Comparison of ENCODE assay signal across 1 cellular context in the genomic region with DNA sequence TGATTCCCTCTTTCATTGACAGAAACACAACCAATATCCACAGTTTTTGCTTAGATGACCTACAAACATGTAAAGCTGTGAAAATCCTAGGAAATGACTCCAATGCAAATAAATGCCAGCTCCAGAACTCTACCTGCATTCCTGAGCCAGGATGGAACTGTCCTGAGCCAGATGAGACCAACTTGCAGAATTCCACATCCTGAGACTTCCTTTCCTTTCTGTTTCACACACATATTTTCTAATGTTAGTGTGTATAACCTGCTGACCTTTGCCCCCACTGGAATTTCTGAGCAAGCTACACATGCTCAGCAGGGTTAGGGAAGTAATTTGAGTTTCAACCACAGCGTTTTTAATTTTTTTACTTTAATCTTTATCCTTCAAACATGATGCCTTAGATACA.
TF ChIP-seq lines count a peak whose summit lies in the region.

No MANE protein-coding gene starts in this region.

TF ChIP-seq in HepG2, 621 proteins besides CTCF, POLR2A, EP300 and RAD21 (continued from another document and continues in another):
- TF ChIP-seq, protein P1, sequence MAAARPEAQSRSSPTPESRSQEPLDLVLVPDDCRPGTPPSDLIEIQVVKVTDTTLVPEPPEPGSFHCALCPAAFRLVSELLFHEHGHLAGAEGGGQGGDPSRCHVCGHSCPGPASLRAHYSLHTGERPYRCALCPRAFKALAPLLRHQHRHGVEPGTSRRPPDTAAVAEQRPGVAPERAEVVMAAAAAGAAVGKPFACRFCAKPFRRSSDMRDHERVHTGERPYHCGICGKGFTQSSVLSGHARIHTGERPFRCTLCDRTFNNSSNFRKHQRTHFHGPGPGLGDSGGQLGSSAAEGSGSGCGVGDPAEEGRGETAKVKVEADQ (CRISPR knock-in tag; IDR thresholded peaks at IDR 0.05; ENCODE audit: borderline replicate concordance), result no peak
- TF ChIP-seq, protein P2, sequence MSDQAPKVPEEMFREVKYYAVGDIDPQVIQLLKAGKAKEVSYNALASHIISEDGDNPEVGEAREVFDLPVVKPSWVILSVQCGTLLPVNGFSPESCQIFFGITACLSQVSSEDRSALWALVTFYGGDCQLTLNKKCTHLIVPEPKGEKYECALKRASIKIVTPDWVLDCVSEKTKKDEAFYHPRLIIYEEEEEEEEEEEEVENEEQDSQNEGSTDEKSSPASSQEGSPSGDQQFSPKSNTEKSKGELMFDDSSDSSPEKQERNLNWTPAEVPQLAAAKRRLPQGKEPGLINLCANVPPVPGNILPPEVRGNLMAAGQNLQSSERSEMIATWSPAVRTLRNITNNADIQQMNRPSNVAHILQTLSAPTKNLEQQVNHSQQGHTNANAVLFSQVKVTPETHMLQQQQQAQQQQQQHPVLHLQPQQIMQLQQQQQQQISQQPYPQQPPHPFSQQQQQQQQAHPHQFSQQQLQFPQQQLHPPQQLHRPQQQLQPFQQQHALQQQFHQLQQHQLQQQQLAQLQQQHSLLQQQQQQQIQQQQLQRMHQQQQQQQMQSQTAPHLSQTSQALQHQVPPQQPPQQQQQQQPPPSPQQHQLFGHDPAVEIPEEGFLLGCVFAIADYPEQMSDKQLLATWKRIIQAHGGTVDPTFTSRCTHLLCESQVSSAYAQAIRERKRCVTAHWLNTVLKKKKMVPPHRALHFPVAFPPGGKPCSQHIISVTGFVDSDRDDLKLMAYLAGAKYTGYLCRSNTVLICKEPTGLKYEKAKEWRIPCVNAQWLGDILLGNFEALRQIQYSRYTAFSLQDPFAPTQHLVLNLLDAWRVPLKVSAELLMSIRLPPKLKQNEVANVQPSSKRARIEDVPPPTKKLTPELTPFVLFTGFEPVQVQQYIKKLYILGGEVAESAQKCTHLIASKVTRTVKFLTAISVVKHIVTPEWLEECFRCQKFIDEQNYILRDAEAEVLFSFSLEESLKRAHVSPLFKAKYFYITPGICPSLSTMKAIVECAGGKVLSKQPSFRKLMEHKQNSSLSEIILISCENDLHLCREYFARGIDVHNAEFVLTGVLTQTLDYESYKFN (CRISPR knock-in tag; conservative IDR thresholded peaks at IDR 0.05), result peak; percentile 64
- TF ChIP-seq, protein P3, sequence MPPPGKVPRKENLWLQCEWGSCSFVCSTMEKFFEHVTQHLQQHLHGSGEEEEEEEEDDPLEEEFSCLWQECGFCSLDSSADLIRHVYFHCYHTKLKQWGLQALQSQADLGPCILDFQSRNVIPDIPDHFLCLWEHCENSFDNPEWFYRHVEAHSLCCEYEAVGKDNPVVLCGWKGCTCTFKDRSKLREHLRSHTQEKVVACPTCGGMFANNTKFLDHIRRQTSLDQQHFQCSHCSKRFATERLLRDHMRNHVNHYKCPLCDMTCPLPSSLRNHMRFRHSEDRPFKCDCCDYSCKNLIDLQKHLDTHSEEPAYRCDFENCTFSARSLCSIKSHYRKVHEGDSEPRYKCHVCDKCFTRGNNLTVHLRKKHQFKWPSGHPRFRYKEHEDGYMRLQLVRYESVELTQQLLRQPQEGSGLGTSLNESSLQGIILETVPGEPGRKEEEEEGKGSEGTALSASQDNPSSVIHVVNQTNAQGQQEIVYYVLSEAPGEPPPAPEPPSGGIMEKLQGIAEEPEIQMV (CRISPR knock-in tag; IDR thresholded peaks at IDR 0.05; ENCODE audit: low read depth), result no peak
- TF ChIP-seq HDAC6 (IDR thresholded peaks at IDR 0.05; ENCODE audit: low read depth, low read length) (no peak), ZNF484 (CRISPR knock-in tag; IDR thresholded peaks at IDR 0.05; ENCODE audit: borderline replicate concordance, low read depth) (no peak), ZNF605 (CRISPR knock-in tag; IDR thresholded peaks at IDR 0.05) (peak; percentile 20; the same call in 1 of the 2 replicates), PHF21A (CRISPR knock-in tag; IDR thresholded peaks at IDR 0.05) (peak; percentile 57; the same call in 1 of the 2 replicates), HMG20A (CRISPR knock-in tag; IDR thresholded peaks at IDR 0.05; ENCODE audit: borderline replicate concordance) (peak; percentile 40; the same call in 1 of the 2 replicates), ZNF124 (CRISPR knock-in tag; IDR thresholded peaks at IDR 0.05) (no peak), CHD2 (IDR thresholded peaks at IDR 0.05; ENCODE audit: low read depth, low read length) (no peak), ZNF232 (CRISPR knock-in tag; IDR thresholded peaks at IDR 0.05; ENCODE audit: borderline replicate concordance) (no peak), ZNF235 (CRISPR knock-in tag; IDR thresholded peaks at IDR 0.05; ENCODE audit: borderline replicate concordance) (no peak), SNRNP70 (IDR thresholded peaks at IDR 0.05; ENCODE audit: low read depth, low read length) (no peak), ZNF737 (CRISPR knock-in tag; IDR thresholded peaks at IDR 0.05; ENCODE audit: borderline replicate concordance) (no peak), NR2F2 (IDR thresholded peaks at IDR 0.05; ENCODE audit: borderline replicate concordance, low read depth) (peak; percentile 79; the same call in 1 of the 2 replicates), ATF1 (CRISPR knock-in tag; IDR thresholded peaks at IDR 0.05) (0 out of 2 replicates have a peak, but pooled peaks have one; percentile 33), ZIK1 (CRISPR knock-in tag; IDR thresholded peaks at IDR 0.05; ENCODE audit: borderline replicate concordance, low read depth) (no peak), MAFG (CRISPR knock-in tag; IDR thresholded peaks at IDR 0.05) (no peak), ZNF644 (CRISPR knock-in tag; IDR thresholded peaks at IDR 0.05; ENCODE audit: low read depth) (peak; percentile 64; the same call in 1 of the 2 replicates), ZNF781 (CRISPR knock-in tag; IDR thresholded peaks at IDR 0.05; ENCODE audit: borderline replicate concordance, not compliant biosample characterization) (no peak), TEAD3 (CRISPR knock-in tag; optimal IDR thresholded peaks at IDR 0.05; ENCODE audit: borderline replicate concordance) (peak; percentile 88), SAP130 (CRISPR knock-in tag; IDR thresholded peaks at IDR 0.05; ENCODE audit: low read depth) (peak; percentile 65), ZSCAN12 (CRISPR knock-in tag; IDR thresholded peaks at IDR 0.05) (no peak), HDAC2 (CRISPR knock-in tag; IDR thresholded peaks at IDR 0.05) (peak; percentile 51; the same call in 1 of the 2 replicates), HOXA9 (CRISPR knock-in tag; IDR thresholded peaks at IDR 0.05; ENCODE audit: borderline replicate concordance) (no peak), CBFB (CRISPR knock-in tag; IDR thresholded peaks at IDR 0.05) (no peak), KLF6 (CRISPR knock-in tag; IDR thresholded peaks at IDR 0.05) (no peak), FOXP1 (IDR thresholded peaks at IDR 0.05) (no peak), FOXP1 (CRISPR knock-in tag; IDR thresholded peaks at IDR 0.05) (0 out of 2 replicates have a peak, but pooled peaks have one; percentile 23), ESRRA (CRISPR knock-in tag; IDR thresholded peaks at IDR 0.05; ENCODE audit: low read depth) (no peak), ZEB1 (IDR thresholded peaks at IDR 0.05; ENCODE audit: insufficient replicate concordance, low read depth) (peak; percentile 28), TCF12 (IDR thresholded peaks at IDR 0.05) (no peak), TCF12 (CRISPR knock-in tag; IDR thresholded peaks at IDR 0.05) (no peak), ZNF33A (CRISPR knock-in tag; IDR thresholded peaks at IDR 0.05; ENCODE audit: borderline replicate concordance) (no peak), TBX2 (CRISPR knock-in tag; IDR thresholded peaks at IDR 0.05; ENCODE audit: borderline replicate concordance) (0 out of 2 replicates have a peak, but pooled peaks have one; percentile 17), GATAD2A (CRISPR knock-in tag; IDR thresholded peaks at IDR 0.05) (peak; percentile 58), RCOR2 (CRISPR knock-in tag; IDR thresholded peaks at IDR 0.05) (peak; percentile 21; the same call in 1 of the 2 replicates), RFX3 (CRISPR knock-in tag; IDR thresholded peaks at IDR 0.05) (no peak), FOSL2 (CRISPR knock-in tag; IDR thresholded peaks at IDR 0.05) (peak; percentile 47; the same call in 1 of the 2 replicates)
- TF ChIP-seq, protein P4, sequence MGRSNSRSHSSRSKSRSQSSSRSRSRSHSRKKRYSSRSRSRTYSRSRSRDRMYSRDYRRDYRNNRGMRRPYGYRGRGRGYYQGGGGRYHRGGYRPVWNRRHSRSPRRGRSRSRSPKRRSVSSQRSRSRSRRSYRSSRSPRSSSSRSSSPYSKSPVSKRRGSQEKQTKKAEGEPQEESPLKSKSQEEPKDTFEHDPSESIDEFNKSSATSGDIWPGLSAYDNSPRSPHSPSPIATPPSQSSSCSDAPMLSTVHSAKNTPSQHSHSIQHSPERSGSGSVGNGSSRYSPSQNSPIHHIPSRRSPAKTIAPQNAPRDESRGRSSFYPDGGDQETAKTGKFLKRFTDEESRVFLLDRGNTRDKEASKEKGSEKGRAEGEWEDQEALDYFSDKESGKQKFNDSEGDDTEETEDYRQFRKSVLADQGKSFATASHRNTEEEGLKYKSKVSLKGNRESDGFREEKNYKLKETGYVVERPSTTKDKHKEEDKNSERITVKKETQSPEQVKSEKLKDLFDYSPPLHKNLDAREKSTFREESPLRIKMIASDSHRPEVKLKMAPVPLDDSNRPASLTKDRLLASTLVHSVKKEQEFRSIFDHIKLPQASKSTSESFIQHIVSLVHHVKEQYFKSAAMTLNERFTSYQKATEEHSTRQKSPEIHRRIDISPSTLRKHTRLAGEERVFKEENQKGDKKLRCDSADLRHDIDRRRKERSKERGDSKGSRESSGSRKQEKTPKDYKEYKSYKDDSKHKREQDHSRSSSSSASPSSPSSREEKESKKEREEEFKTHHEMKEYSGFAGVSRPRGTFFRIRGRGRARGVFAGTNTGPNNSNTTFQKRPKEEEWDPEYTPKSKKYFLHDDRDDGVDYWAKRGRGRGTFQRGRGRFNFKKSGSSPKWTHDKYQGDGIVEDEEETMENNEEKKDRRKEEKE (IDR thresholded peaks at IDR 0.05), result no peak
- TF ChIP-seq, protein P5, sequence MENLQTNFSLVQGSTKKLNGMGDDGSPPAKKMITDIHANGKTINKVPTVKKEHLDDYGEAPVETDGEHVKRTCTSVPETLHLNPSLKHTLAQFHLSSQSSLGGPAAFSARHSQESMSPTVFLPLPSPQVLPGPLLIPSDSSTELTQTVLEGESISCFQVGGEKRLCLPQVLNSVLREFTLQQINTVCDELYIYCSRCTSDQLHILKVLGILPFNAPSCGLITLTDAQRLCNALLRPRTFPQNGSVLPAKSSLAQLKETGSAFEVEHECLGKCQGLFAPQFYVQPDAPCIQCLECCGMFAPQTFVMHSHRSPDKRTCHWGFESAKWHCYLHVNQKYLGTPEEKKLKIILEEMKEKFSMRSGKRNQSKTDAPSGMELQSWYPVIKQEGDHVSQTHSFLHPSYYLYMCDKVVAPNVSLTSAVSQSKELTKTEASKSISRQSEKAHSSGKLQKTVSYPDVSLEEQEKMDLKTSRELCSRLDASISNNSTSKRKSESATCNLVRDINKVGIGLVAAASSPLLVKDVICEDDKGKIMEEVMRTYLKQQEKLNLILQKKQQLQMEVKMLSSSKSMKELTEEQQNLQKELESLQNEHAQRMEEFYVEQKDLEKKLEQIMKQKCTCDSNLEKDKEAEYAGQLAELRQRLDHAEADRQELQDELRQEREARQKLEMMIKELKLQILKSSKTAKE (CRISPR knock-in tag; IDR thresholded peaks at IDR 0.05; ENCODE audit: borderline replicate concordance), result no peak
- TF ChIP-seq, protein P6, sequence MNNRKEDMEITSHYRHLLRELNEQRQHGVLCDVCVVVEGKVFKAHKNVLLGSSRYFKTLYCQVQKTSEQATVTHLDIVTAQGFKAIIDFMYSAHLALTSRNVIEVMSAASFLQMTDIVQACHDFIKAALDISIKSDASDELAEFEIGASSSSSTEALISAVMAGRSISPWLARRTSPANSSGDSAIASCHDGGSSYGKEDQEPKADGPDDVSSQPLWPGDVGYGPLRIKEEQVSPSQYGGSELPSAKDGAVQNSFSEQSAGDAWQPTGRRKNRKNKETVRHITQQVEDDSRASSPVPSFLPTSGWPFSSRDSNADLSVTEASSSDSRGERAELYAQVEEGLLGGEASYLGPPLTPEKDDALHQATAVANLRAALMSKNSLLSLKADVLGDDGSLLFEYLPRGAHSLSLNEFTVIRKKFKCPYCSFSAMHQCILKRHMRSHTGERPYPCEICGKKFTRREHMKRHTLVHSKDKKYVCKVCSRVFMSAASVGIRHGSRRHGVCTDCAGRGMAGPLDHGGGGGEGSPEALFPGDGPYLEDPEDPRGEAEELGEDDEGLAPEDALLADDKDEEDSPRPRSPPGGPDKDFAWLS (CRISPR knock-in tag; IDR thresholded peaks at IDR 0.05; ENCODE audit: borderline replicate concordance), result no peak
- TF ChIP-seq, protein P7, sequence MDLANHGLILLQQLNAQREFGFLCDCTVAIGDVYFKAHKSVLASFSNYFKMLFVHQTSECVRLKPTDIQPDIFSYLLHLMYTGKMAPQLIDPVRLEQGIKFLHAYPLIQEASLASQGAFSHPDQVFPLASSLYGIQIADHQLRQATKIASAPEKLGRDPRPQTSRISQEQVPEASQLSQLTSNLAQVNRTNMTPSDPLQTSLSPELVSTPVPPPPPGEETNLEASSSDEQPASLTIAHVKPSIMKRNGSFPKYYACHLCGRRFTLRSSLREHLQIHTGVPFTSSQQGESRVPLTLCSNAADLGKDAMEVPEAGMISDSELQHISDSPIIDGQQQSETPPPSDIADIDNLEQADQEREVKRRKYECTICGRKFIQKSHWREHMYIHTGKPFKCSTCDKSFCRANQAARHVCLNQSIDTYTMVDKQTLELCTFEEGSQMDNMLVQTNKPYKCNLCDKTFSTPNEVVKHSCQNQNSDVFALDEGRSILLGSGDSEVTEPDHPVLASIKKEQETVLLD (CRISPR knock-in tag; IDR thresholded peaks at IDR 0.05; ENCODE audit: low read depth), result no peak
- TF ChIP-seq, protein P8, sequence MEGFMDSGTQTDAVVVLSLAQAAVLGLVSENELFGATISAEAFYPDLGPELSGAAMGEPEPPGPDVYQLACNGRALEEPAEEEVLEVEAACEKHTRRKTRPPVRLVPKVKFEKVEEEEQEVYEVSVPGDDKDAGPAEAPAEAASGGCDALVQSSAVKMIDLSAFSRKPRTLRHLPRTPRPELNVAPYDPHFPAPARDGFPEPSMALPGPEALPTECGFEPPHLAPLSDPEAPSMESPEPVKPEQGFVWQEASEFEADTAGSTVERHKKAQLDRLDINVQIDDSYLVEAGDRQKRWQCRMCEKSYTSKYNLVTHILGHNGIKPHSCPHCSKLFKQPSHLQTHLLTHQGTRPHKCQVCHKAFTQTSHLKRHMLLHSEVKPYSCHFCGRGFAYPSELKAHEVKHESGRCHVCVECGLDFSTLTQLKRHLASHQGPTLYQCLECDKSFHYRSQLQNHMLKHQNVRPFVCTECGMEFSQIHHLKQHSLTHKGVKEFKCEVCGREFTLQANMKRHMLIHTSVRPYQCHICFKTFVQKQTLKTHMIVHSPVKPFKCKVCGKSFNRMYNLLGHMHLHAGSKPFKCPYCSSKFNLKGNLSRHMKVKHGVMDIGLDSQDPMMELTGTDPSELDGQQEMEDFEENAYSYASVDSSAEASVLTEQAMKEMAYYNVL (CRISPR knock-in tag; IDR thresholded peaks at IDR 0.05; ENCODE audit: borderline replicate concordance), result no peak
- TF ChIP-seq, protein P9, sequence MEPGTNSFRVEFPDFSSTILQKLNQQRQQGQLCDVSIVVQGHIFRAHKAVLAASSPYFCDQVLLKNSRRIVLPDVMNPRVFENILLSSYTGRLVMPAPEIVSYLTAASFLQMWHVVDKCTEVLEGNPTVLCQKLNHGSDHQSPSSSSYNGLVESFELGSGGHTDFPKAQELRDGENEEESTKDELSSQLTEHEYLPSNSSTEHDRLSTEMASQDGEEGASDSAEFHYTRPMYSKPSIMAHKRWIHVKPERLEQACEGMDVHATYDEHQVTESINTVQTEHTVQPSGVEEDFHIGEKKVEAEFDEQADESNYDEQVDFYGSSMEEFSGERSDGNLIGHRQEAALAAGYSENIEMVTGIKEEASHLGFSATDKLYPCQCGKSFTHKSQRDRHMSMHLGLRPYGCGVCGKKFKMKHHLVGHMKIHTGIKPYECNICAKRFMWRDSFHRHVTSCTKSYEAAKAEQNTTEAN (CRISPR knock-in tag; conservative IDR thresholded peaks at IDR 0.05), result no peak
